Comparison of ENCODE assay signal across 16 cellular contexts in the genomic region with DNA sequence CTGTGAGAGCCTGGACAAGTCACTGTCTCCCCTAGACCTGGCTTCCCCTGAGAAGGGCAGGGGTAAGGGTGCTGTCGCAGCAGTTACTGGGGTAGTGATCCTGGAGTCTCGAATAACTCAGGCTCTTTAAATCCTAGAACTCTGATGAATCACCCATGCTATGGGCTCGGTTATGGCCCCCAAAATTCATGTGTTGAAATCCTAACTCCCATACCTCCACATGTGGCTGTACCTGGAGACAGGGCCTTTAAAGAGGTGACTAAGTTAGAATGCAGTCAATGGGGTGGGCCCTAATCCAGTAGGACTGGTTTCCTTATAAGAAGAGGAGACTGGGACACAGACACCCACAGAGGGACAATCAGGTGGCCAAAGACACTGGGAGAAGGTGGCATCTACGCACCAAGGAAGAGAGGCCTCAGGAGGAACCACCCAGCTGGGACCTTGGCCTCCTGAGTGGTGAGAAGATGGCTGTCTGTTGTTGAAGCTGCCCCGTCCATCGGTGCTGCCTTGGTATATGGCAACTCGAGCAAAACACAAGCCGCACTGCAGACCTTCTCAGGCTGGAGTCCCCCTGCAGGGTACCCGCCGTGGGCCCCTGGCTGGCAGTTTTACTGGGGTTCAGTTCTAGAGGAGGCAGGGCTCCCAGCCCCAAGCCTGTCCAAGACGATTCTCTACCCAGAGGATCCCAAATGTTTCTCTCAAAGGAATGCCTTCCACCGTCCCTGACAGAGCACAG. TPM values are rescaled to one million over a fixed set of nuclear protein-coding genes. Genes with fewer than 3 reads are reported as not detected.
DNase-seq lines count a peak whose midpoint lies in the region; FAIRE-seq and TF ChIP-seq lines count a peak whose summit lies in the region.
"Had no signal": no experiment of that assay in that cellular context is flagged by ENCODE, and none has a peak within 500 bp of the region (broad histone marks: within the 10 kb centered on the region; RNA-seq: fewer than 3 reads in every experiment).

No MANE protein-coding gene starts in this region.

- peak overlapping the region; percentile 50 for H3K4me3 Mint-ChIP-seq in HFFc6
- H3K4me3 Mint-ChIP-seq: activated naive CD4-positive, alpha-beta T cell treated with anti-CD3 and anti-CD28 coated beads, Interleukin-2, amount 10 ng/mL, durations not matched to agents 7 days and 5 days; naive thymus-derived CD4-positive, alpha-beta T cell; T-helper 17 cell; type B pancreatic cell had no signal

- H4K8ac ChIP-seq in H1 (ENCODE audit: extremely low read depth, insufficient read depth, low read length): no peak overlapping the region; the same call in 1 of the 2 replicates

- H3K27me3 ChIP-seq in H1 (replicated peaks in 1 of 4; ENCODE audit: control insufficient read depth in 3 of 4, extremely low read depth in 1 of 4, insufficient read depth in 3 of 4, low read length in 3 of 4) (no peaks in the 10 kb centered on the region), right atrium auricular region (no peaks in the 10 kb centered on the region), skeletal muscle tissue (ENCODE audit: control insufficient read depth in 3 of 3, insufficient read depth in 3 of 3, low read length in 3 of 3) (peaks cover 0 to 7% (median under 1%) of the 10 kb centered on the region in 3 donors)

- H3K79me2 ChIP-seq in H1 (ENCODE audit: control insufficient read depth in 1 of 2, insufficient read depth in 2 of 2, low read length in 2 of 2): no peaks in the 10 kb centered on the region

- no peak for TF ChIP-seq POLR2A in H1 (IDR thresholded peaks at IDR 0.05; ENCODE audit: control extremely low read depth in 1 of 2, low read depth in 2 of 2, low read length in 2 of 2)

- in situ Hi-C loops in ACHN (cut with HindIII; ENCODE audit: low pct_ligation_motif_present, low pct_unique_long_range_greater_than_20kb, low sequenced_read_pairs): no loop called here

- CTCF ChIA-PET in H1 (lab: Charles Lee; ENCODE audit: partially characterized antibody): interaction anchor here (1.5 to 2.1 kb wide), 4 partner anchors 8 to 276 kb away, joined by 3 to 16 read pairs (median 5); no protein-coding TSS in a partner anchor

- H2BK12ac ChIP-seq in H1 (ENCODE audit: low read depth, low read length): no peak overlapping the region

- TF ChIP-seq EP300 in H1 (IDR thresholded peaks at IDR 0.05; ENCODE audit: borderline replicate concordance in 1 of 2, low read depth in 2 of 2, low read length in 2 of 2): no peak

- H3K9ac ChIP-seq in H1 (replicated peaks in 1 of 4; ENCODE audit: extremely low read depth in 1 of 4, low read depth in 3 of 4, low read length in 3 of 4) (no peak overlapping the region), skeletal muscle tissue (ENCODE audit: low read depth in 1 of 3, low read length in 3 of 3) (peak overlapping the region; percentile 61 to 78 (median 62))

- no peak for TF ChIP-seq RAD21 in H1 (IDR thresholded peaks at IDR 0.05 in 1 of 2, conservative IDR thresholded peaks at IDR 0.05 in 1 of 2; ENCODE audit: low read depth in 2 of 2, low read length in 2 of 2)

- TF ChIP-seq CTCF in HFFc6 (IDR thresholded peaks at IDR 0.05): no peak
- TF ChIP-seq CTCF in H1 (IDR thresholded peaks at IDR 0.05; ENCODE audit: control extremely low read depth in 1 of 3, insufficient read depth in 1 of 3, low read depth in 1 of 3, low read length in 3 of 3): no peak
- no peak for TF ChIP-seq CTCF in right atrium auricular region (IDR thresholded peaks at IDR 0.05)

- H3K4me2 ChIP-seq in H1 (ENCODE audit: insufficient read depth in 1 of 2, low read depth in 2 of 2, low read length in 2 of 2): no peak overlapping the region

- H3K23me2 ChIP-seq in H1 (ENCODE audit: low read depth, low read length): no peaks in the 10 kb centered on the region

- no peaks in the 10 kb centered on the region for H4K20me1 ChIP-seq in H1 (replicated peaks in 1 of 2; ENCODE audit: control insufficient read depth in 1 of 2, insufficient read depth in 2 of 2, low read length in 2 of 2)

- H3K4me3 ChIP-seq in H1 (ENCODE audit: extremely low read depth in 1 of 4, insufficient read depth in 2 of 4, low read depth in 3 of 4, low read length in 4 of 4) (no peak overlapping the region), right atrium auricular region (no peak overlapping the region), skeletal muscle tissue (ENCODE audit: low read length in 3 of 3) (peak overlapping the region in 2 of 3 donors; percentile 45 to 52)

- peaks cover 30% of the 10 kb centered on the region for H3K4me1 Mint-ChIP-seq in HFFc6 (ENCODE audit: low read depth)
- H3K4me1 Mint-ChIP-seq: activated naive CD4-positive, alpha-beta T cell treated with anti-CD3 and anti-CD28 coated beads, Interleukin-2, amount 10 ng/mL, durations not matched to agents 7 days and 5 days; naive thymus-derived CD4-positive, alpha-beta T cell; T-helper 17 cell had no signal

- no peaks in the 10 kb centered on the region for H3K9me3 Mint-ChIP-seq in HFFc6
- H3K9me3 Mint-ChIP-seq: activated naive CD4-positive, alpha-beta T cell treated with anti-CD3 and anti-CD28 coated beads, Interleukin-2, amount 10 ng/mL, durations not matched to agents 7 days and 5 days; type B pancreatic cell had no signal

- H3K4ac ChIP-seq in H1 (replicated peaks; ENCODE audit: insufficient read length, low read depth, low read length): peak overlapping the region; percentile 42

- H3K27ac ChIP-seq in H1 (ENCODE audit: low read depth, low read length) (no peak overlapping the region), right atrium auricular region (peak overlapping the region; percentile 22 to 69), skeletal muscle tissue (ENCODE audit: low read depth, low read length) (peak overlapping the region; percentile 80)

- H2BK120ac ChIP-seq in H1 (replicated peaks; ENCODE audit: low read depth, low read length): no peak overlapping the region

- H3K27me3 Mint-ChIP-seq in HFFc6 (ENCODE audit: insufficient read depth): peaks cover 25% of the 10 kb centered on the region
- H3K27me3 Mint-ChIP-seq: type B pancreatic cell had no signal

- no peak overlapping the region for H2BK5ac ChIP-seq in H1 (ENCODE audit: low read depth, low read length)

- H3K79me1 ChIP-seq in H1 (ENCODE audit: low read depth, low read length): no peaks in the 10 kb centered on the region

- H3K23ac ChIP-seq in H1 (ENCODE audit: insufficient read length): no peak overlapping the region

- H2AK5ac ChIP-seq in H1 (ENCODE audit: low read depth, low read length): no peak overlapping the region

- no peak overlapping the region for H2AFZ ChIP-seq in H1 (ENCODE audit: low read length)

- no peaks in the 10 kb centered on the region for H3K36me3 Mint-ChIP-seq in HFFc6 (ENCODE audit: low read depth)
- H3K36me3 Mint-ChIP-seq: activated naive CD4-positive, alpha-beta T cell treated with anti-CD3 and anti-CD28 coated beads, Interleukin-2, amount 10 ng/mL, durations not matched to agents 7 days and 5 days; naive thymus-derived CD4-positive, alpha-beta T cell; type B pancreatic cell had no signal

- FAIRE-seq in H1 (lab: Jason Lieb, UNC): no peak

- H3K36me3 ChIP-seq in H1 (ENCODE audit: control insufficient read depth in 2 of 4, insufficient read depth in 4 of 4, low read length in 3 of 4) (no peaks in the 10 kb centered on the region), right atrium auricular region (no peaks in the 10 kb centered on the region), skeletal muscle tissue (ENCODE audit: control insufficient read depth in 3 of 3, insufficient read depth in 3 of 3, low read length in 3 of 3) (no peaks in the 10 kb centered on the region)

- peak overlapping the region; percentile 87 for H3K27ac Mint-ChIP-seq in HFFc6
- H3K27ac Mint-ChIP-seq: activated naive CD4-positive, alpha-beta T cell treated with anti-CD3 and anti-CD28 coated beads, Interleukin-2, amount 10 ng/mL, durations not matched to agents 7 days and 5 days; naive thymus-derived CD4-positive, alpha-beta T cell; T-helper 17 cell; type B pancreatic cell had no signal

- H3K14ac ChIP-seq in H1 (ENCODE audit: insufficient read length): no peak overlapping the region

- no peak overlapping the region for H2BK15ac ChIP-seq in H1 (ENCODE audit: low read length)

- no peak overlapping the region for H2BK20ac ChIP-seq in H1 (ENCODE audit: low read length)

- no peak overlapping the region for H4K91ac ChIP-seq in H1 (replicated peaks; ENCODE audit: insufficient read length, low read length)

- POLR2A ChIA-PET in H1 (lab: Charles Lee; ENCODE audit: partially characterized antibody): no interaction called here

- H4K5ac ChIP-seq in H1 (ENCODE audit: insufficient read length, low read depth, low read length): no peak overlapping the region

- H3K9me3 ChIP-seq in H1 (ENCODE audit: insufficient read depth in 2 of 2, low read depth in 1 of 2, low read length in 1 of 2) (no peaks in the 10 kb centered on the region), right atrium auricular region (no peaks in the 10 kb centered on the region), skeletal muscle tissue (ENCODE audit: control insufficient read depth in 3 of 3, low read length in 3 of 3) (no peaks in the 10 kb centered on the region)

- H3K4me1 ChIP-seq in H1 (replicated peaks in 1 of 4; ENCODE audit: control insufficient read depth in 3 of 4, insufficient read depth in 4 of 4, low read length in 3 of 4) (peaks cover 0 to 2% (median 0%) of the 10 kb centered on the region in 4 experiments; a peak in 2 of 7 replicates), right atrium auricular region (peaks cover 0 to 58% of the 10 kb centered on the region in 2 donors), skeletal muscle tissue (ENCODE audit: control insufficient read depth in 3 of 3, insufficient read depth in 3 of 3, low read length in 3 of 3) (peaks cover 40 to 57% (median 56%) of the 10 kb centered on the region in 3 donors)

- DNase-seq in HFFc6: no peak
- DNase-seq in H1 (ENCODE audit: low read depth in 1 of 2, low spot score in 2 of 2): no peak
- DNase-seq in right atrium auricular region (ENCODE audit: low spot score): no peak
- DNase-seq in mucosa of gallbladder (ENCODE audit: low spot score): no peak
- no peak for DNase-seq in ACHN
- DNase-seq in iPS-NIHi11 (ENCODE audit: low spot score): no peak
- DNase-seq in NK-92 (lab: John Stamatoyannopoulos, UW; ENCODE audit: unreplicated experiment): no peak
- DNase-seq: kidney glomerular epithelial cell; naive thymus-derived CD4-positive, alpha-beta T cell; NCI-H526 treated with DMSO at 0.1 percent for 48 hours; retina; stimulated activated CD4-positive, alpha-beta T cell treated with anti-CD3 and anti-CD28 coated beads, Interleukin-4, amount 100 ng/mL, for 24 hours; T-helper 17 cell had no signal

- no peak overlapping the region for H3K18ac ChIP-seq in H1 (ENCODE audit: extremely low read depth, low read length)

- no peak overlapping the region for H3K56ac ChIP-seq in H1 (replicated peaks; ENCODE audit: insufficient read length, low read depth, low read length)

- WGBS in H1 (ENCODE audit: extremely low coverage in 1 of 2, insufficient coverage in 1 of 2, insufficient read length in 1 of 2, insufficient replicate concordance in 2 of 2, low coverage in 1 of 2, low lambda C conversion rate in 2 of 2, missing lambda C conversion rate in 1 of 2), 2 experiments: 84% methylated on average over 12 of the region's 12 CpGs; no CpG with 5 or more reads in 1 of the 2 experiments

RNA-seq across cellular contexts. Expression of a gene that starts 48.8 kb away (rescaled TPM):
- total RNA-seq in HFFc6 (2021; fragmentation: NEBNext Ultra II Directional; extraction: Animal tissue kit (Norgen Biotek cat#: 25700)): not detected
- 5.4 and 5.8 TPM in 2 replicates for total RNA-seq in H1 (2021; fragmentation: NEBNext Ultra II Directional; extraction: Animal tissue kit (Norgen Biotek cat#: 25700))
- polyA plus RNA-seq in H1 (2011; rRNA removed): 2.4 and 3.7 TPM in 2 replicates
- 2.7 TPM for polyA plus RNA-seq in H1 (2011; cell fraction: cytosol; rRNA removed)
- polyA plus RNA-seq in H1 (2011; cell fraction: nucleus; rRNA removed): 3.0 TPM
- 4.3 to 5.6 TPM (median 5.0 TPM) in 4 replicates for polyA plus RNA-seq in H1 (2012, experiment 1 of 2)
- polyA plus RNA-seq in H1 (2012, experiment 2 of 2): 3.5 TPM
- polyA plus RNA-seq in H1 (2013, experiment 1 of 2): 2.3 TPM
- polyA plus RNA-seq in H1 (2013, experiment 2 of 2): 2.5 TPM
- polyA minus RNA-seq in H1 (2011; rRNA and poly(A)+ RNA removed): 7.7 and 11.4 TPM in 2 replicates
- 2.6 TPM for polyA minus RNA-seq in H1 (2011; cell fraction: cytosol; rRNA and poly(A)+ RNA removed)
- polyA minus RNA-seq in H1 (2011; cell fraction: nucleus; rRNA and poly(A)+ RNA removed): 2.2 TPM
- total RNA-seq in right atrium auricular region (1 to 10 TPM in 1 of 2 donors, under 1 TPM in 1; 0.26 to 2.0 TPM), skeletal muscle tissue (7.3 TPM), mucosa of gallbladder (3.8 TPM)
- total RNA-seq: naive thymus-derived CD4-positive, alpha-beta T cell; T-helper 17 cell had no signal
- polyA plus RNA-seq: naive thymus-derived CD4-positive, alpha-beta T cell had no signal

Comparison
In these comparisons a context has a peak if more than half of its experiments do, and no peak if none do; other contexts are left out.
1. H3K4me3 ChIP-seq: peak in skeletal muscle tissue (2 of 3); none in H1 (0 of 4) and right atrium auricular region (0 of 2).
2. H3K9ac ChIP-seq: peak in skeletal muscle tissue (3 of 3); none in H1 (0 of 4).